In genomic region chr19:12550951-12551832, GRCh38 we compare ENCODE assay signal across 1 cellular context.
TF ChIP-seq lines count a peak whose summit lies in the region.

ZNF564 (minus strand) TSS chr19:12551482; CDS start chr19:12551332, 150 bp downstream.

TF ChIP-seq in K562, 482 proteins besides CTCF, POLR2A, EP300 and RAD21 (continued from another document and continues in another):
- TF ChIP-seq ZNF395 (CRISPR knock-in tag; IDR thresholded peaks at IDR 0.05) (0 out of 2 replicates have a peak, but pooled peaks have one; percentile 62), CXXC5 (CRISPR knock-in tag; IDR thresholded peaks at IDR 0.05) (peak; percentile 77), E4F1 (CRISPR knock-in tag; IDR thresholded peaks at IDR 0.05; ENCODE audit: borderline replicate concordance) (no peak), ZNF263 (CRISPR knock-in tag; IDR thresholded peaks at IDR 0.05; ENCODE audit: borderline replicate concordance) (peak; percentile 47; the same call in 1 of the 2 replicates), SMARCA4 (IDR thresholded peaks at IDR 0.05) (peak; percentile 23; the same call in 1 of the 2 replicates), POLR2B (IDR thresholded peaks at IDR 0.05; ENCODE audit: low read depth, partially characterized antibody) (peak; percentile 81), NR2C2 (CRISPR knock-in tag; IDR thresholded peaks at IDR 0.05) (no peak), NR2C2 (tag; IDR thresholded peaks at IDR 0.05) (peak; percentile 89), TEAD4 (IDR thresholded peaks at IDR 0.05; ENCODE audit: low read length) (peak; percentile 45), TEAD4 (CRISPR knock-in tag; IDR thresholded peaks at IDR 0.05; ENCODE audit: borderline replicate concordance) (no peak), GATAD2A (IDR thresholded peaks at IDR 0.05) (0 out of 2 replicates have a peak, but pooled peaks have one; percentile 63), THRAP3 (IDR thresholded peaks at IDR 0.05; ENCODE audit: borderline replicate concordance) (no peak), ETS1 (conservative IDR thresholded peaks at IDR 0.05; ENCODE audit: control insufficient read depth, low read depth, low read length) (no peak), SUPT5H (IDR thresholded peaks at IDR 0.05) (peak; percentile 85), POLR2AphosphoS5 (IDR thresholded peaks at IDR 0.05; ENCODE audit: control insufficient read depth, insufficient read depth, low read depth, low read length) (peak; percentile 59), KLF16 (IDR thresholded peaks at IDR 0.05) (peak; percentile 70; the same call in 1 of the 2 replicates), RBM34 (IDR thresholded peaks at IDR 0.05; ENCODE audit: borderline replicate concordance, insufficient read depth, low read length) (no peak), E2F1 (CRISPR knock-in tag; IDR thresholded peaks at IDR 0.05) (peak; percentile 30; the same call in 1 of the 2 replicates), NCOA1 (IDR thresholded peaks at IDR 0.05; ENCODE audit: low read depth) (peak; percentile 91; the same call in 1 of the 2 replicates), ZBTB49 (CRISPR knock-in tag; IDR thresholded peaks at IDR 0.05; ENCODE audit: borderline replicate concordance) (no peak), SIN3A (IDR thresholded peaks at IDR 0.05; ENCODE audit: borderline replicate concordance in 2 of 2, control insufficient read depth in 1 of 2, low read depth in 2 of 2, low read length in 2 of 2) (peak in 1 of 2 experiments; percentile 70; a peak in 1 of 4 replicates), ZBTB11 (CRISPR knock-in tag; IDR thresholded peaks at IDR 0.05) (peak; percentile 88 to 98 (median 90); a peak in 5 of 6 replicates), CBX3 (IDR thresholded peaks at IDR 0.05; ENCODE audit: borderline replicate concordance in 1 of 2, low read length in 2 of 2) (peak in 1 of 2 experiments; percentile 61; a peak in 1 of 3 replicates), PKNOX1 (IDR thresholded peaks at IDR 0.05) (peak; percentile 100), NR2C1 (IDR thresholded peaks at IDR 0.05) (peak; percentile 38), NR2C1 (tag; IDR thresholded peaks at IDR 0.05) (peak; percentile 74), ZNF140 (CRISPR knock-in tag; IDR thresholded peaks at IDR 0.05) (no peak), ZNF644 (tag; IDR thresholded peaks at IDR 0.05; ENCODE audit: low read depth) (no peak), MBD2 (IDR thresholded peaks at IDR 0.05; ENCODE audit: borderline replicate concordance, low read depth) (peak; percentile 98), CEBPZ (IDR thresholded peaks at IDR 0.05; ENCODE audit: borderline replicate concordance, low read depth, low read length) (peak; percentile 92; the same call in 1 of the 2 replicates), TOE1 (IDR thresholded peaks at IDR 0.05; ENCODE audit: borderline replicate concordance) (no peak; the same call in none of the 2 replicates), TOE1 (CRISPR knock-in tag; IDR thresholded peaks at IDR 0.05; ENCODE audit: borderline replicate concordance, low read depth) (no peak), ESRRA (IDR thresholded peaks at IDR 0.05; ENCODE audit: borderline replicate concordance, low read depth) (peak; percentile 86; the same call in 1 of the 2 replicates), SMARCB1 (IDR thresholded peaks at IDR 0.05; ENCODE audit: insufficient read length, low read depth) (no peak), ATF6 (CRISPR knock-in tag; IDR thresholded peaks at IDR 0.05) (0 out of 2 replicates have a peak, but pooled peaks have one; percentile 35), GTF2E2 (tag; IDR thresholded peaks at IDR 0.05) (peak; percentile 73; the same call in 1 of the 2 replicates), FOS (IDR thresholded peaks at IDR 0.05; ENCODE audit: extremely low read depth, insufficient read length) (peak; percentile 95), PHF21A (IDR thresholded peaks at IDR 0.05; ENCODE audit: borderline replicate concordance, low read depth) (peak; percentile 63; the same call in 1 of the 2 replicates), ATF7 (IDR thresholded peaks at IDR 0.05) (peak; percentile 35), ZNF3 (CRISPR knock-in tag; IDR thresholded peaks at IDR 0.05) (no peak)
